In genomic region chr22:35065796-35066218, GRCh38 we compare ENCODE assay signal across 24 cellular contexts. TPM values are rescaled to one million over a fixed set of nuclear protein-coding genes. Genes with fewer than 3 reads are reported as not detected.
DNase-seq lines count a peak whose midpoint lies in the region; ATAC-seq and TF ChIP-seq lines count a peak whose summit lies in the region.
"Had no signal": no experiment of that assay in that cellular context is flagged by ENCODE, and none has a peak within 500 bp of the region (broad histone marks: within the 10 kb centered on the region; RNA-seq: fewer than 3 reads in every experiment).

ISX (plus strand) TSS chr22:35066158; CDS start chr22:35067088, 930 bp downstream.

- H3K36me3 ChIP-seq in muscle layer of duodenum (ENCODE audit: control insufficient read depth in 1 of 2, insufficient read depth in 2 of 2, low read length in 2 of 2) (no peaks in the 10 kb centered on the region), lower lobe of right lung (no peaks in the 10 kb centered on the region)
- H3K36me3 ChIP-seq: BLaER1 treated with 17β-estradiol and CSF1 and Interleukin-3, amounts not matched to agents 10 nM and 100 nM; heart left ventricle; thoracic aorta had no signal

- H3K4me3 ChIP-seq in muscle layer of duodenum (ENCODE audit: low read depth in 1 of 2, low read length in 2 of 2) (peak within 1 kb of the TSS in 1 of 2 donors; percentile 38), lower lobe of right lung (no peak within 1 kb of the TSS)
- H3K4me3 ChIP-seq: BLaER1 treated with 17β-estradiol and CSF1 and Interleukin-3, amounts not matched to agents 10 nM and 100 nM; heart left ventricle; thoracic aorta had no signal

- CTCF ChIA-PET in activated naive CD4-positive, alpha-beta T cell treated with anti-CD3 and anti-CD28 coated beads, Interleukin-2, amount 10 ng/mL, durations not matched to agents 7 days and 5 days (lab: Charles Lee) = no interaction called here

- H3K27ac ChIP-seq in VCaP (peak within 1 kb of the TSS; percentile 99), muscle layer of duodenum (ENCODE audit: low read length) (peak within 1 kb of the TSS; percentile 62), lower lobe of right lung (no peak within 1 kb of the TSS)
- H3K27ac ChIP-seq: BLaER1 treated with 17β-estradiol and CSF1 and Interleukin-3, amounts not matched to agents 10 nM and 100 nM; heart left ventricle; thoracic aorta had no signal

- no peaks in the 10 kb centered on the region for H3K27me3 Mint-ChIP-seq in activated naive CD4-positive, alpha-beta T cell treated with anti-CD3 and anti-CD28 coated beads, Interleukin-2, amount 10 ng/mL, durations not matched to agents 7 days and 5 days
- H3K27me3 Mint-ChIP-seq: dendritic cell treated with granulocyte-macrophage colony-stimulating factor and Interleukin-4, amounts not matched to agents 40 ng/mL and 50 ng/mL, for 4 days had no signal

- peaks cover 0 to 5% of the 10 kb centered on the region in 2 donors for H3K4me1 ChIP-seq in muscle layer of duodenum (ENCODE audit: control insufficient read depth in 1 of 2, insufficient read depth in 2 of 2, low read length in 2 of 2)
- no peaks in the 10 kb centered on the region for H3K4me1 ChIP-seq in lower lobe of right lung
- H3K4me1 ChIP-seq: heart left ventricle had no signal

- intact Hi-C loops in lower lobe of right lung (cut with DNase I) = no loop called here

- H3K27me3 ChIP-seq in muscle layer of duodenum (ENCODE audit: low read depth, low read length) (no peaks in the 10 kb centered on the region), lower lobe of right lung (ENCODE audit: low read depth) (no peaks in the 10 kb centered on the region)
- H3K27me3 ChIP-seq: BLaER1 treated with 17β-estradiol and CSF1 and Interleukin-3, amounts not matched to agents 10 nM and 100 nM; heart left ventricle had no signal

- H3K9me3 ChIP-seq in muscle layer of duodenum (ENCODE audit: control insufficient read depth in 1 of 2, low read length in 2 of 2) = no peaks in the 10 kb centered on the region
- no peaks in the 10 kb centered on the region for H3K9me3 ChIP-seq in lower lobe of right lung
- H3K9me3 ChIP-seq: BLaER1 treated with 17β-estradiol and CSF1 and Interleukin-3, amounts not matched to agents 10 nM and 100 nM; heart left ventricle; thoracic aorta had no signal

- DNase-seq in DMS153 (lab: John Stamatoyannopoulos, UW) (peak; percentile 72), LoVo (ENCODE audit: low spot score) (peak; percentile 11), DMS 273 treated with DMSO at 0.1 percent for 48 hours (lab: John Stamatoyannopoulos, UW) (no peak), lower lobe of right lung (no peak)
- DNase-seq in activated naive CD4-positive, alpha-beta T cell treated with anti-CD3 and anti-CD28 coated beads, Interleukin-2, amount 10 ng/mL, durations not matched to agents 7 days and 5 days = no peak
- DNase-seq: activated CD4-positive, alpha-beta T cell treated with anti-CD3 and anti-CD28 coated beads, Interleukin-2, amount 50 U/mL, for 48 hours; activated gamma-delta T cell; activated T-cell treated with anti-CD3 and anti-CD28 coated beads for 4 hours; GF-D8; H7; heart left ventricle; left ventricle myocardium superior; NCI-H1436 treated with DMSO at 0.1 percent for 48 hours; NCI-H82; right cardiac atrium; T-helper 17 cell had no signal

- H3K27ac Mint-ChIP-seq in activated naive CD4-positive, alpha-beta T cell treated with anti-CD3 and anti-CD28 coated beads, Interleukin-2, amount 10 ng/mL, durations not matched to agents 7 days and 5 days = no peak within 1 kb of the TSS
- H3K27ac Mint-ChIP-seq: dendritic cell treated with granulocyte-macrophage colony-stimulating factor and Interleukin-4, amounts not matched to agents 40 ng/mL and 50 ng/mL, for 4 days; T-helper 17 cell had no signal

- no peak within 1 kb of the TSS for H3K4me3 Mint-ChIP-seq in activated naive CD4-positive, alpha-beta T cell treated with anti-CD3 and anti-CD28 coated beads, Interleukin-2, amount 10 ng/mL, durations not matched to agents 7 days and 5 days
- H3K4me3 Mint-ChIP-seq: dendritic cell treated with granulocyte-macrophage colony-stimulating factor and Interleukin-4, amounts not matched to agents 40 ng/mL and 50 ng/mL, for 4 days; T-helper 17 cell had no signal

- no peaks in the 10 kb centered on the region for H3K9me3 Mint-ChIP-seq in activated naive CD4-positive, alpha-beta T cell treated with anti-CD3 and anti-CD28 coated beads, Interleukin-2, amount 10 ng/mL, durations not matched to agents 7 days and 5 days
- H3K9me3 Mint-ChIP-seq: dendritic cell treated with granulocyte-macrophage colony-stimulating factor and Interleukin-4, amounts not matched to agents 40 ng/mL and 50 ng/mL, for 4 days had no signal

- H3K4me1 Mint-ChIP-seq in activated naive CD4-positive, alpha-beta T cell treated with anti-CD3 and anti-CD28 coated beads, Interleukin-2, amount 10 ng/mL, durations not matched to agents 7 days and 5 days = no peaks in the 10 kb centered on the region
- H3K4me1 Mint-ChIP-seq: T-helper 17 cell had no signal

- no peak for TF ChIP-seq CTCF in VCaP (conservative IDR thresholded peaks at IDR 0.05)
- TF ChIP-seq CTCF in lower lobe of right lung (IDR thresholded peaks at IDR 0.05) = no peak

- no peaks in the 10 kb centered on the region for H3K36me3 Mint-ChIP-seq in activated naive CD4-positive, alpha-beta T cell treated with anti-CD3 and anti-CD28 coated beads, Interleukin-2, amount 10 ng/mL, durations not matched to agents 7 days and 5 days

- ATAC-seq in HG03457 (IDR thresholded peaks at IDR 0.05; ENCODE audit: unreplicated experiment) = no peak
- ATAC-seq in lower lobe of right lung = no peak
- ATAC-seq: heart left ventricle, left ventricle myocardium superior, Panc1, right cardiac atrium, T-helper 17 cell had no signal

RNA-seq across cellular contexts. Expression of gene ISX, which starts in this region (rescaled TPM):
- total RNA-seq in lower lobe of right lung = not detected
- total RNA-seq: H7, heart left ventricle, left ventricle myocardium superior, right cardiac atrium, SK-MEL-5, T-helper 17 cell, thoracic aorta had no signal

Comparison
In these comparisons a context has a peak if more than half of its experiments do, and no peak if none do; other contexts are left out.
1. DNase-seq: peak in DMS153 (single experiment) and LoVo (single experiment); none in activated naive CD4-positive, alpha-beta T cell treated with anti-CD3 and anti-CD28 coated beads, Interleukin-2, amount 10 ng/mL, durations not matched to agents 7 days and 5 days (single experiment), DMS 273 treated with DMSO at 0.1 percent for 48 hours (single experiment) and lower lobe of right lung (single experiment).